Comparison of ENCODE assay signal across 8 cellular contexts in the genomic region with DNA sequence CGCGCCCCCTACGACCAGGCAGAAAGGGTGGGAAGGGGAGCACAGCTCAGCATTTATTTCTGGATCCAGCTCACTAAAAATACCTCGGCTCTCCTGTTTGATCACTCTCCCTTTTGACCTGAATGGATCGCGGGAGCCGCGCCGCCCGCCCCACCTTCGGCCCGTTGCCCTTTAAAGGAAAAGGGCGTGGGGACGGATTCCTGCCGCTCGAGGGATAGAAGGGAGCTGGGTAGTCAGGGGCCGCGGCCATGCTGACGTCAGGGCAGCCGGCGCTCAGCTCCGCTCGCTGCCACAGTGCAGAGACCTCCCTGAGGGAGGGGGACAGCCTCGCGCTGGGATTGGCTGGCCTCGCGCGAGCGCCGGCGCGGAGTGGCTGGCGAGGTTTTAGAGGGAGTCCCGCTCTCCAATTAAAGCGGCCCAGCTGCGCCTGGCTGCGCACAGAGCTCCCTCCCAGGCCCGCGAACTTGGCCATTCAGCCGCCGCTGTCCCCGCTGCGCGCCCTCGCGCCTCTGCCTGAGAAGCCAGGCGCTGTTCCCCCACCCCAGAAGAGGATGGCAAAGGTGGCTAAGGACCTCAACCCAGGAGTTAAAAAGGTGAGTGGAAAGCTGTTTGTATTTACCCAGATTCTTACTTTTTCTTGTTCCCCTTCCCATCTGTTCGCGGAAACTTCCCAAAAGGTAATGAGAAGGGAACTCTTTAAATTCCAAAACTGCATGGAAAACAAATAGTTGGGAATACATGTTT. TPM values are rescaled to one million over a fixed set of nuclear protein-coding genes. Genes with fewer than 3 reads are reported as not detected.
A peak's percentile ranks its signal among the peaks of the same experiment; 100 is the strongest.
DNase-seq lines count a peak whose midpoint lies in the region; ATAC-seq and TF ChIP-seq lines count a peak whose summit lies in the region.

A gene with protein sequence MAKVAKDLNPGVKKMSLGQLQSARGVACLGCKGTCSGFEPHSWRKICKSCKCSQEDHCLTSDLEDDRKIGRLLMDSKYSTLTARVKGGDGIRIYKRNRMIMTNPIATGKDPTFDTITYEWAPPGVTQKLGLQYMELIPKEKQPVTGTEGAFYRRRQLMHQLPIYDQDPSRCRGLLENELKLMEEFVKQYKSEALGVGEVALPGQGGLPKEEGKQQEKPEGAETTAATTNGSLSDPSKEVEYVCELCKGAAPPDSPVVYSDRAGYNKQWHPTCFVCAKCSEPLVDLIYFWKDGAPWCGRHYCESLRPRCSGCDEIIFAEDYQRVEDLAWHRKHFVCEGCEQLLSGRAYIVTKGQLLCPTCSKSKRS (plus strand): TSS at position 436 of the 744 bp plus-strand sequence. CDS start 116 bp downstream, at position 552.

- no peaks in the 10 kb centered on the region for H3K36me3 Mint-ChIP-seq in naive thymus-derived CD4-positive, alpha-beta T cell
- H3K36me3 Mint-ChIP-seq in stimulated activated memory B cell treated with anti-CD40 and anti-IgM and Interleukin-4, amounts not matched to agents 10 μg/mL and 1 μg/mL and 100 μg/mL, for 72 hours, result no peaks in the 10 kb centered on the region

- no peaks in the 10 kb centered on the region for H3K9me3 ChIP-seq in HUES48 (ENCODE audit: control insufficient read depth, insufficient read depth, low read length)
- H3K9me3 ChIP-seq in naive thymus-derived CD4-positive, alpha-beta T cell (ENCODE audit: control insufficient read depth in 2 of 3, low read length in 3 of 3), result no peaks in the 10 kb centered on the region

- CTCF ChIA-PET in naive thymus-derived CD4-positive, alpha-beta T cell (lab: Charles Lee), result no interaction called here

- H3K27me3 ChIP-seq in HUES48 (ENCODE audit: control insufficient read depth, insufficient read depth, low read length), result no peaks in the 10 kb centered on the region
- no peaks in the 10 kb centered on the region for H3K27me3 ChIP-seq in naive thymus-derived CD4-positive, alpha-beta T cell (ENCODE audit: control insufficient read depth in 2 of 2, insufficient read depth in 2 of 2, low read length in 2 of 2)

- peaks cover 2 to 14% (median 6%) of the 10 kb centered on the region in 7 donors for H3K4me1 Mint-ChIP-seq in naive thymus-derived CD4-positive, alpha-beta T cell
- peaks cover 44% of the 10 kb centered on the region for H3K4me1 Mint-ChIP-seq in stimulated activated memory B cell treated with anti-CD40 and anti-IgM and Interleukin-4, amounts not matched to agents 10 μg/mL and 1 μg/mL and 100 μg/mL, for 72 hours

- H3K4me3 ChIP-seq in HUES48 (ENCODE audit: low read depth, low read length), result peak within 1 kb of the TSS; percentile 55
- H3K4me3 ChIP-seq in fibroblast of mammary gland (ENCODE audit: control insufficient read depth, low read depth, low read length), result peak within 1 kb of the TSS; percentile 62
- H3K4me3 ChIP-seq in naive thymus-derived CD4-positive, alpha-beta T cell (ENCODE audit: low read length), result peak within 1 kb of the TSS; percentile 50

- ATAC-seq in GM21447 (IDR thresholded peaks at IDR 0.05; ENCODE audit: unreplicated experiment), result peak; percentile 89
- ATAC-seq in naive thymus-derived CD4-positive, alpha-beta T cell, result peak; percentile 98
- ATAC-seq in stimulated activated memory B cell treated with anti-CD40 and anti-IgM and Interleukin-4, amounts not matched to agents 10 μg/mL and 1 μg/mL and 100 μg/mL, for 72 hours, result peak; percentile 97

- H3K9ac ChIP-seq in HUES48 (ENCODE audit: low read depth, low read length), result peak within 1 kb of the TSS; percentile 64

- TF ChIP-seq CTCF in fibroblast of mammary gland (conservative IDR thresholded peaks at IDR 0.05; ENCODE audit: control insufficient read depth, insufficient read depth, low read depth, low read length), result no peak

- H3K36me3 ChIP-seq in HUES48 (ENCODE audit: control insufficient read depth, insufficient read depth, low read length), result no peaks in the 10 kb centered on the region
- H3K36me3 ChIP-seq in naive thymus-derived CD4-positive, alpha-beta T cell (ENCODE audit: control insufficient read depth in 2 of 3, insufficient read depth in 3 of 3, low read length in 3 of 3), result no peaks in the 10 kb centered on the region

- POLR2A ChIA-PET in naive thymus-derived CD4-positive, alpha-beta T cell (lab: Charles Lee), result no interaction called here

- H3K27me3 Mint-ChIP-seq in naive thymus-derived CD4-positive, alpha-beta T cell, result peaks cover 3 to 29% (median 8%) of the 10 kb centered on the region in 5 donors
- no peaks in the 10 kb centered on the region for H3K27me3 Mint-ChIP-seq in stimulated activated memory B cell treated with anti-CD40 and anti-IgM and Interleukin-4, amounts not matched to agents 10 μg/mL and 1 μg/mL and 100 μg/mL, for 72 hours

- peak within 1 kb of the TSS; percentile 80 to 90 (median 84) for H3K4me3 Mint-ChIP-seq in naive thymus-derived CD4-positive, alpha-beta T cell
- peak within 1 kb of the TSS; percentile 92 for H3K4me3 Mint-ChIP-seq in stimulated activated memory B cell treated with anti-CD40 and anti-IgM and Interleukin-4, amounts not matched to agents 10 μg/mL and 1 μg/mL and 100 μg/mL, for 72 hours

- H3K27ac ChIP-seq in HUES48 (ENCODE audit: low read depth, low read length), result peak within 1 kb of the TSS; percentile 96
- H3K27ac ChIP-seq in naive thymus-derived CD4-positive, alpha-beta T cell (ENCODE audit: low read depth, low read length), result peak within 1 kb of the TSS; percentile 22

- peak within 1 kb of the TSS in 4 of 9 donors; percentile 21 to 62 (median 45) for H3K27ac Mint-ChIP-seq in naive thymus-derived CD4-positive, alpha-beta T cell
- peak within 1 kb of the TSS; percentile 95 for H3K27ac Mint-ChIP-seq in stimulated activated memory B cell treated with anti-CD40 and anti-IgM and Interleukin-4, amounts not matched to agents 10 μg/mL and 1 μg/mL and 100 μg/mL, for 72 hours

- DNase-seq in D341Med (ENCODE audit: low spot score) (peak; percentile 96), RPMI7951 (ENCODE audit: low read depth) (peak; percentile 98), fibroblast of mammary gland (ENCODE audit: low read depth) (peak; percentile 96)
- DNase-seq in activated effector memory CD4-positive, alpha-beta T cell treated with Interleukin-2 at 50 U/mL for 16 hours, result peak; percentile 75
- peak; percentile 51 to 74 (median 68) for DNase-seq in naive thymus-derived CD4-positive, alpha-beta T cell

- intact Hi-C loops in naive thymus-derived CD4-positive, alpha-beta T cell (cut with micrococcal nuclease), result loop anchor here in 1 of 2 donors (1.0 kb wide), 1 partner anchor 144 kb away; no protein-coding TSS in a partner anchor

- H3K4me1 ChIP-seq in HUES48 (ENCODE audit: control insufficient read depth, insufficient read depth, low read length), result peaks cover 57% of the 10 kb centered on the region
- H3K4me1 ChIP-seq in naive thymus-derived CD4-positive, alpha-beta T cell (ENCODE audit: control insufficient read depth in 2 of 2, insufficient read depth in 2 of 2, low read length in 2 of 2), result no peaks in the 10 kb centered on the region

- no peaks in the 10 kb centered on the region for H3K9me3 Mint-ChIP-seq in naive thymus-derived CD4-positive, alpha-beta T cell
- H3K9me3 Mint-ChIP-seq in stimulated activated memory B cell treated with anti-CD40 and anti-IgM and Interleukin-4, amounts not matched to agents 10 μg/mL and 1 μg/mL and 100 μg/mL, for 72 hours, result no peaks in the 10 kb centered on the region

RNA-seq across cellular contexts. Expression of the gene that starts here (rescaled TPM):
- 31.8 and 40.6 TPM in 2 replicates for total RNA-seq in RPMI7951 (2014; rRNA removed; shearing (Covaris generic))
- under 1 TPM in 1 of 5 experiments, not detected in 4; 0.56 TPM for total RNA-seq in naive thymus-derived CD4-positive, alpha-beta T cell
- polyA plus RNA-seq in naive thymus-derived CD4-positive, alpha-beta T cell, result not detected

Comparison
In these comparisons a context has a peak if more than half of its experiments do, and no peak if none do; other contexts are left out.
1. Peak in every context shown above with its lines: DNase-seq, ATAC-seq, H3K4me3 ChIP-seq and H3K27ac ChIP-seq.
2. RNA of the gene that starts here (total RNA-seq): 31.8 to 40.6 TPM in RPMI7951; 0.56 TPM in naive thymus-derived CD4-positive, alpha-beta T cell; every median in the first group is over 10 times any median in the second.
3. Peak in DNase-seq, ATAC-seq, H3K4me3 ChIP-seq and H3K27ac ChIP-seq in naive thymus-derived CD4-positive, alpha-beta T cell; RNA of the gene not detected or under 1 TPM.